In the genomic region with DNA sequence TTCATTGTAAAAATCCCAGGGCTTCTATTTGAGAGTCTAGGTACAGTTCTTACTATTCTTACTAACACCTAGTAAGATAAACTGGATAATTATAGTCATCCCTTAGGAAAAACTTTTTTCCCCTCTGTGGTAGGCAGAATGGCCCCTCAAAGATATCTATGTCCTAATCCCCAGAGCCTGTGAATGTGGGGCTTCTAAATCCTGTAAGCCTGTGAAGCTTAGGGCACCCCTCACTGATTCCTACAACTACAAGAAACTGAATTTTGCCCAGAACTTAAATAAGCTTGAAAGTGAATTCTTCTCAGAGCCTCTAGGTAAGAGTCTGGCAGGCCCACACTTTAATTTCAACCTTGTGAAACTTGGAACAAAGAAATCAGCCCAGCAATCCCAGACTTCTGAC, we compare ENCODE assay signal across 18 cellular contexts.
DNase-seq lines count a peak whose midpoint lies in the region; ATAC-seq and TF ChIP-seq lines count a peak whose summit lies in the region.
"Had no signal": no experiment of that assay in that cellular context is flagged by ENCODE, and none has a peak within 500 bp of the region (broad histone marks: within the 10 kb centered on the region; RNA-seq: fewer than 3 reads in every experiment).

No MANE protein-coding gene starts in this region.

- no peaks in the 10 kb centered on the region for H3K9me3 ChIP-seq in Karpas-422 (ENCODE audit: low read length)
- no peaks in the 10 kb centered on the region for H3K9me3 ChIP-seq in endocrine pancreas (ENCODE audit: control insufficient read depth, low read length)
- no peaks in the 10 kb centered on the region for H3K9me3 ChIP-seq in CD4-positive, alpha-beta memory T cell (ENCODE audit: control insufficient read depth in 1 of 2, low read length in 2 of 2)
- H3K9me3 ChIP-seq: BE2C, Caco-2 had no signal

- DNase-seq in GM23338 (ENCODE audit: low spot score), result no peak
- peak; percentile 51 for DNase-seq in Karpas-422
- DNase-seq in stimulated activated naive B cell treated with anti-CD40 and anti-IgM and Interleukin-4, amounts not matched to agents 10 μg/mL and 1 μg/mL and 100 μg/mL, for 72 hours, result no peak
- no peak for DNase-seq in CD4-positive, alpha-beta memory T cell
- DNase-seq in RKO (ENCODE audit: low spot score), result no peak
- no peak for DNase-seq in activated CD8-positive, alpha-beta memory T cell treated with anti-CD3 and anti-CD28 coated beads, Interleukin-2, amount 10 ng/mL, durations not matched to agents 7 days and 5 days
- DNase-seq: ACHN; BE2C; C1 segment of cervical spinal cord; Caco-2; CD4-positive, CD25-positive, alpha-beta regulatory T cell; GOT3; H7; HFFc6 had no signal

- H3K9ac ChIP-seq in Karpas-422 (ENCODE audit: low read length) (no peak overlapping the region), endocrine pancreas (ENCODE audit: control insufficient read depth, insufficient read depth, low read length) (no peak overlapping the region)

- TF ChIP-seq CTCF in GM23338 (conservative IDR thresholded peaks at IDR 0.05; ENCODE audit: low read depth in 2 of 2) (no peak), nephron (IDR thresholded peaks at IDR 0.05; ENCODE audit: unreplicated experiment in 3 of 3) (no peak)

- H3K4me1 ChIP-seq in GM23338 (ENCODE audit: insufficient read depth) (peaks cover 3% of the 10 kb centered on the region; the same call in 1 of the 2 replicates), Karpas-422 (ENCODE audit: low read length) (peaks cover 68% of the 10 kb centered on the region), endocrine pancreas (ENCODE audit: control insufficient read depth, insufficient read depth, low read length) (peaks cover 32% of the 10 kb centered on the region)
- no peaks in the 10 kb centered on the region for H3K4me1 ChIP-seq in CD4-positive, alpha-beta memory T cell (ENCODE audit: insufficient read depth, low read length)
- H3K4me1 ChIP-seq: BE2C, Caco-2 had no signal

- no peaks in the 10 kb centered on the region for H3F3A ChIP-seq in GM23338 (replicated peaks; ENCODE audit: low read depth)

- H3K4me1 Mint-ChIP-seq in GM23338, result peaks cover 8% of the 10 kb centered on the region; the same call in 2 of the 3 replicates
- H3K4me1 Mint-ChIP-seq in nephron, result peaks cover 30% of the 10 kb centered on the region
- H3K4me1 Mint-ChIP-seq in stimulated activated naive B cell treated with anti-CD40 and anti-IgM and Interleukin-4, amounts not matched to agents 10 μg/mL and 1 μg/mL and 100 μg/mL, for 72 hours, result peaks cover 10 to 27% of the 10 kb centered on the region in 2 donors
- peaks cover 0 to 4% (median under 1%) of the 10 kb centered on the region in 4 donors for H3K4me1 Mint-ChIP-seq in CD4-positive, alpha-beta memory T cell
- H3K4me1 Mint-ChIP-seq in activated CD8-positive, alpha-beta memory T cell treated with anti-CD3 and anti-CD28 coated beads, Interleukin-2, amount 10 ng/mL, durations not matched to agents 7 days and 5 days, result peaks cover 6% of the 10 kb centered on the region

- CTCF ChIA-PET in CD4-positive, alpha-beta memory T cell (lab: Charles Lee; ENCODE audit: partially characterized antibody), result interaction anchor here (0.7 to 0.9 kb wide), 3 partner anchors 10 to 314 kb away, joined by 3 read pairs; no protein-coding TSS in a partner anchor
- CTCF ChIA-PET in activated CD8-positive, alpha-beta memory T cell treated with anti-CD3 and anti-CD28 coated beads, Interleukin-2, amount 10 ng/mL, durations not matched to agents 7 days and 5 days (lab: Charles Lee), result no interaction called here

- POLR2A ChIA-PET in CD4-positive, alpha-beta memory T cell (lab: Charles Lee; ENCODE audit: partially characterized antibody), result no interaction called here

- H3K4me3 Mint-ChIP-seq in GM23338, result no peak overlapping the region
- no peak overlapping the region for H3K4me3 Mint-ChIP-seq in nephron
- no peak overlapping the region for H3K4me3 Mint-ChIP-seq in stimulated activated naive B cell treated with anti-CD40 and anti-IgM and Interleukin-4, amounts not matched to agents 10 μg/mL and 1 μg/mL and 100 μg/mL, for 72 hours
- no peak overlapping the region for H3K4me3 Mint-ChIP-seq in CD4-positive, alpha-beta memory T cell
- no peak overlapping the region for H3K4me3 Mint-ChIP-seq in activated CD8-positive, alpha-beta memory T cell treated with anti-CD3 and anti-CD28 coated beads, Interleukin-2, amount 10 ng/mL, durations not matched to agents 7 days and 5 days
- H3K4me3 Mint-ChIP-seq: CD4-positive, CD25-positive, alpha-beta regulatory T cell; HFFc6 had no signal

- no peaks in the 10 kb centered on the region for H3K9me3 Mint-ChIP-seq in GM23338
- H3K9me3 Mint-ChIP-seq in nephron, result no peaks in the 10 kb centered on the region
- H3K9me3 Mint-ChIP-seq in stimulated activated naive B cell treated with anti-CD40 and anti-IgM and Interleukin-4, amounts not matched to agents 10 μg/mL and 1 μg/mL and 100 μg/mL, for 72 hours, result no peaks in the 10 kb centered on the region
- no peaks in the 10 kb centered on the region for H3K9me3 Mint-ChIP-seq in CD4-positive, alpha-beta memory T cell
- no peaks in the 10 kb centered on the region for H3K9me3 Mint-ChIP-seq in activated CD8-positive, alpha-beta memory T cell treated with anti-CD3 and anti-CD28 coated beads, Interleukin-2, amount 10 ng/mL, durations not matched to agents 7 days and 5 days (ENCODE audit: low read depth)
- H3K9me3 Mint-ChIP-seq: HFFc6 had no signal

- H3K36me3 Mint-ChIP-seq in GM23338 (ENCODE audit: low read depth) (no peaks in the 10 kb centered on the region), nephron (ENCODE audit: low read depth) (peaks cover 6% of the 10 kb centered on the region)
- peaks cover 0 to 5% of the 10 kb centered on the region in 2 donors for H3K36me3 Mint-ChIP-seq in stimulated activated naive B cell treated with anti-CD40 and anti-IgM and Interleukin-4, amounts not matched to agents 10 μg/mL and 1 μg/mL and 100 μg/mL, for 72 hours
- H3K36me3 Mint-ChIP-seq in CD4-positive, alpha-beta memory T cell, result peaks cover 0 to 3% of the 10 kb centered on the region in 2 donors
- H3K36me3 Mint-ChIP-seq in activated CD8-positive, alpha-beta memory T cell treated with anti-CD3 and anti-CD28 coated beads, Interleukin-2, amount 10 ng/mL, durations not matched to agents 7 days and 5 days, result no peaks in the 10 kb centered on the region
- H3K36me3 Mint-ChIP-seq: CD4-positive, CD25-positive, alpha-beta regulatory T cell had no signal

- H3K4me3 ChIP-seq in GM23338 (no peak overlapping the region), Karpas-422 (ENCODE audit: low read length) (no peak overlapping the region), endocrine pancreas (ENCODE audit: control insufficient read depth, insufficient read depth, low read length) (peak overlapping the region; percentile 24)
- no peak overlapping the region for H3K4me3 ChIP-seq in CD4-positive, alpha-beta memory T cell (ENCODE audit: low read length in 2 of 2)

- intact Hi-C loops in CD4-positive, alpha-beta memory T cell (cut with micrococcal nuclease), result no loop called here

- H3K27ac ChIP-seq in GM23338 (ENCODE audit: low read depth), result no peak overlapping the region
- H3K27ac ChIP-seq in Karpas-422 (ENCODE audit: low read length), result peak overlapping the region; percentile 31; the same call in 1 of the 2 replicates
- H3K27ac ChIP-seq in CD4-positive, alpha-beta memory T cell (ENCODE audit: low read depth, low read length), result no peak overlapping the region
- H3K27ac ChIP-seq: HL-60 had no signal

- H3K27me3 ChIP-seq in GM23338 (ENCODE audit: insufficient read depth), result no peaks in the 10 kb centered on the region
- no peaks in the 10 kb centered on the region for H3K27me3 ChIP-seq in Karpas-422 (ENCODE audit: low read length)
- no peaks in the 10 kb centered on the region for H3K27me3 ChIP-seq in endocrine pancreas (ENCODE audit: control insufficient read depth, insufficient read depth, low read length)
- H3K27me3 ChIP-seq in CD4-positive, alpha-beta memory T cell (ENCODE audit: insufficient read depth, low read length), result no peaks in the 10 kb centered on the region
- H3K27me3 ChIP-seq: BE2C had no signal

- no peak overlapping the region for H2AFZ ChIP-seq in GM23338
- H2AFZ ChIP-seq in Karpas-422 (ENCODE audit: low read length), result no peak overlapping the region

- H3K79me2 ChIP-seq in GM23338 (replicated peaks; ENCODE audit: insufficient read depth) (no peaks in the 10 kb centered on the region), Karpas-422 (ENCODE audit: low read length) (peaks cover 81% of the 10 kb centered on the region)

- peaks cover 2% of the 10 kb centered on the region for H3K27me3 Mint-ChIP-seq in GM23338 (ENCODE audit: insufficient read depth, low read depth, poor library complexity)
- no peaks in the 10 kb centered on the region for H3K27me3 Mint-ChIP-seq in nephron (ENCODE audit: low read depth)
- H3K27me3 Mint-ChIP-seq in stimulated activated naive B cell treated with anti-CD40 and anti-IgM and Interleukin-4, amounts not matched to agents 10 μg/mL and 1 μg/mL and 100 μg/mL, for 72 hours, result no peaks in the 10 kb centered on the region
- H3K27me3 Mint-ChIP-seq in CD4-positive, alpha-beta memory T cell, result no peaks in the 10 kb centered on the region
- no peaks in the 10 kb centered on the region for H3K27me3 Mint-ChIP-seq in activated CD8-positive, alpha-beta memory T cell treated with anti-CD3 and anti-CD28 coated beads, Interleukin-2, amount 10 ng/mL, durations not matched to agents 7 days and 5 days
- H3K27me3 Mint-ChIP-seq: CD4-positive, CD25-positive, alpha-beta regulatory T cell had no signal

- no peaks in the 10 kb centered on the region for H4K20me1 ChIP-seq in GM23338 (replicated peaks; ENCODE audit: insufficient read depth)
- no peaks in the 10 kb centered on the region for H4K20me1 ChIP-seq in Karpas-422 (ENCODE audit: insufficient read depth, low read depth, low read length)

- H3K36me3 ChIP-seq in GM23338 (ENCODE audit: insufficient read depth) (no peaks in the 10 kb centered on the region), Karpas-422 (ENCODE audit: insufficient read depth, low read length) (no peaks in the 10 kb centered on the region), endocrine pancreas (ENCODE audit: control insufficient read depth, insufficient read depth, low read length) (no peaks in the 10 kb centered on the region)
- H3K36me3 ChIP-seq in CD4-positive, alpha-beta memory T cell (ENCODE audit: insufficient read depth, low read length), result no peaks in the 10 kb centered on the region
- H3K36me3 ChIP-seq: BE2C had no signal

- ATAC-seq in GM23338, result no peak
- ATAC-seq in stimulated activated naive B cell treated with anti-CD40 and anti-IgM and Interleukin-4, amounts not matched to agents 10 μg/mL and 1 μg/mL and 100 μg/mL, for 72 hours (replicated peaks), result no peak
- no peak for ATAC-seq in activated CD8-positive, alpha-beta memory T cell treated with anti-CD3 and anti-CD28 coated beads, Interleukin-2, amount 10 ng/mL, durations not matched to agents 7 days and 5 days
- ATAC-seq: HCT116 had no signal

- H3K9me2 ChIP-seq in GM23338 (ENCODE audit: insufficient read depth) (no peaks in the 10 kb centered on the region), Karpas-422 (replicated peaks; ENCODE audit: insufficient read depth, low read length) (no peaks in the 10 kb centered on the region)

- H3K27ac Mint-ChIP-seq in GM23338 (peak overlapping the region; percentile 58; the same call in 1 of the 2 replicates), nephron (peak overlapping the region in 2 of 3 experiments; percentile 19 to 38)
- no peak overlapping the region for H3K27ac Mint-ChIP-seq in stimulated activated naive B cell treated with anti-CD40 and anti-IgM and Interleukin-4, amounts not matched to agents 10 μg/mL and 1 μg/mL and 100 μg/mL, for 72 hours
- H3K27ac Mint-ChIP-seq in CD4-positive, alpha-beta memory T cell, result no peak overlapping the region
- H3K27ac Mint-ChIP-seq in activated CD8-positive, alpha-beta memory T cell treated with anti-CD3 and anti-CD28 coated beads, Interleukin-2, amount 10 ng/mL, durations not matched to agents 7 days and 5 days, result no peak overlapping the region
- H3K27ac Mint-ChIP-seq: CD4-positive, CD25-positive, alpha-beta regulatory T cell; HFFc6 had no signal

- H3K4me2 ChIP-seq in GM23338, result no peak overlapping the region
- no peak overlapping the region for H3K4me2 ChIP-seq in Karpas-422 (ENCODE audit: low read depth, low read length, poor library complexity, severe bottlenecking)

Comparison
In these comparisons a context has a peak if more than half of its experiments do, and no peak if none do; other contexts are left out.
1. H3K27ac Mint-ChIP-seq: peak in GM23338 (single experiment) and nephron (2 of 3); none in stimulated activated naive B cell treated with anti-CD40 and anti-IgM and Interleukin-4, amounts not matched to agents 10 μg/mL and 1 μg/mL and 100 μg/mL, for 72 hours (single experiment), CD4-positive, alpha-beta memory T cell (0 of 7) and activated CD8-positive, alpha-beta memory T cell treated with anti-CD3 and anti-CD28 coated beads, Interleukin-2, amount 10 ng/mL, durations not matched to agents 7 days and 5 days (single experiment).